ENCODE assay signal across 1 cellular context in the genomic region with DNA sequence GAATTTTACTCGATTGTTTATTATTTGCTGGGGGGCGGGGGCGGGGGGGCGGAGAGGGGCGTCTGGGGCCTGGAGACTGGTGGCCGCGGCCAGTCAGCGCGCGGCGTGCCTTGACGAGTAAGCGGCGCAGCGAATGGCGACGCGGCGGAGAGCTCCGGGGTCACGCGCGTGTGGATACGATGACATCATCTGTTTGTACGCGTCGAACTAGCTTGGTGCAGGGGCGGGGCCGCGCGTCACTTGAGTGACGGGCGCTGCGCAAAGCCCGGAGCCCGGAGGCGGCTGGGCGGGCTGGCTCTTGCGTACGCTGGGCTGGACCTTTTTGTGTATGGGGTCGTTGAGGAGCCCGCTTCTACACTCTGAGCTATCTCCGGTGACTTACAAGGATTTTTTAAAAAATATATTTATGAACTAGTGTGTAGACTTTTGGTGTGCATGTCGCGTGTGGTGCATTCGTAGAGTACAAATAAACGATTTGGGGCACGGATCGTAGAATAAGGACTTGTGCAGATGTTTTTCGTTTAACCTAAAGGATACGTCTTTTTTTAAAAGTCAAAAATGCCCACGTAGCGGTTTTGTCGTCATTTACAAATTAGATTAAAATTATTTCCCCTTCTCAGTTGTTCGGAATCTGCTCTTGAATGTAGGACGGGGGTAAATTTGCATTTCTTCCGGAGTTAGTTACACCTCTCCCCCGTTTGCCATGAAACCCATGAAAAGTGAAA.
TF ChIP-seq lines count a peak whose summit lies in the region.

No MANE protein-coding gene starts in this region.

TF ChIP-seq in GM12878, 131 proteins besides CTCF, POLR2A, EP300 and RAD21 (continued from another document):
- TF ChIP-seq, protein P1, sequence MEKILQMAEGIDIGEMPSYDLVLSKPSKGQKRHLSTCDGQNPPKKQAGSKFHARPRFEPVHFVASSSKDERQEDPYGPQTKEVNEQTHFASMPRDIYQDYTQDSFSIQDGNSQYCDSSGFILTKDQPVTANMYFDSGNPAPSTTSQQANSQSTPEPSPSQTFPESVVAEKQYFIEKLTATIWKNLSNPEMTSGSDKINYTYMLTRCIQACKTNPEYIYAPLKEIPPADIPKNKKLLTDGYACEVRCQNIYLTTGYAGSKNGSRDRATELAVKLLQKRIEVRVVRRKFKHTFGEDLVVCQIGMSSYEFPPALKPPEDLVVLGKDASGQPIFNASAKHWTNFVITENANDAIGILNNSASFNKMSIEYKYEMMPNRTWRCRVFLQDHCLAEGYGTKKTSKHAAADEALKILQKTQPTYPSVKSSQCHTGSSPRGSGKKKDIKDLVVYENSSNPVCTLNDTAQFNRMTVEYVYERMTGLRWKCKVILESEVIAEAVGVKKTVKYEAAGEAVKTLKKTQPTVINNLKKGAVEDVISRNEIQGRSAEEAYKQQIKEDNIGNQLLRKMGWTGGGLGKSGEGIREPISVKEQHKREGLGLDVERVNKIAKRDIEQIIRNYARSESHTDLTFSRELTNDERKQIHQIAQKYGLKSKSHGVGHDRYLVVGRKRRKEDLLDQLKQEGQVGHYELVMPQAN (conservative IDR thresholded peaks at IDR 0.05): no peak
- TF ChIP-seq MYC (IDR thresholded peaks at IDR 0.05; ENCODE audit: insufficient read depth, insufficient read length, insufficient replicate concordance, low read length, severe bottlenecking): no peak
